8 cellular contexts compared by ENCODE assay signal in the genomic region with DNA sequence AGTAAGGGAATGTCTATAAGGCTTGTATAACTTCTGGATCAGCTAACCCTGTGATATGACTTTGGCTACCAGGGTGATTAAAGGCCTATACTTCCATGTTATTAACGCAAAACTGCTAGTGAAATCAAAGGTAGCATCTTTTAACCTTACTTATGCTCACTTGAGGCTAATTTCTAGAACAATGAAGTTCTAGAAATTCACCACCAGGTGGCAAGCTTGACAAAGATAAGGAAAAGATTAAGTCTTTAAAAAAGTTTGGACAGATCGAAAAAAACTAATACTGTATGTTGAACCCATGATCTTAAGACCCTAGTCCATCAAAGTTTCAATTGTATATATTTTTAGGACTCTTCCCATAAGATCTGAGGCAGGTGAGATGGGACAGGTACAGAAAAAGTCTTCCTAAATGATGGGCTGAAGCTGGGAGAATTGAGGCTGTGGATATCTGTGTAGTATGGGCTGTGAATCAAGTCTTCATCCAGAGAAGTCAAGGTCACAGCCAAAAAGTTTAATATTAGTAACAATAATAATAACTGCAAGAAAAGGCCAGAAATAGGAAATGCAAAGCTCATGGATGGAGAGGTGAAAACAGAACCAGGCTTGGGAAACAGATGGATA. TPM values are rescaled to one million over a fixed set of nuclear protein-coding genes. Genes with fewer than 3 reads are reported as not detected.
DNase-seq lines count a peak whose midpoint lies in the region; ATAC-seq and TF ChIP-seq lines count a peak whose summit lies in the region.

No MANE protein-coding gene starts in this region.

- H3K4me3 ChIP-seq in right atrium auricular region (no peak overlapping the region), right cardiac atrium (ENCODE audit: low read length) (no peak overlapping the region), brain microvascular endothelial cell (ENCODE audit: low read depth, low read length) (no peak overlapping the region), MG63 (no peak overlapping the region)

- ATAC-seq in right cardiac atrium (no peak), memory B cell (ENCODE audit: low read depth) (no peak), HG03378 (IDR thresholded peaks at IDR 0.05; ENCODE audit: unreplicated experiment) (no peak)

- peaks cover 0 to 4% of the 10 kb centered on the region in 2 donors for H3K4me1 ChIP-seq in right atrium auricular region
- peaks cover 1% of the 10 kb centered on the region for H3K4me1 ChIP-seq in right cardiac atrium (ENCODE audit: control insufficient read depth, insufficient read depth, low read length)

- peaks cover 15% of the 10 kb centered on the region for H3K4me1 Mint-ChIP-seq in memory B cell

- no peaks in the 10 kb centered on the region for H3K27me3 Mint-ChIP-seq in memory B cell

- 41% methylated on average over 2 of the region's 2 CpGs for WGBS in right cardiac atrium

- H3K9me3 ChIP-seq in right atrium auricular region: no peaks in the 10 kb centered on the region
- no peaks in the 10 kb centered on the region for H3K9me3 ChIP-seq in right cardiac atrium (ENCODE audit: control insufficient read depth, low read length)
- H3K9me3 ChIP-seq in MG63: no peaks in the 10 kb centered on the region

- H3K4me3 Mint-ChIP-seq in memory B cell: no peak overlapping the region

- no peaks in the 10 kb centered on the region for H3K9me3 Mint-ChIP-seq in memory B cell

- intact Hi-C loops in right cardiac atrium (cut with DNase I): no loop called here

- peak overlapping the region; percentile 16 for H3K27ac Mint-ChIP-seq in memory B cell

- H3K27me3 ChIP-seq in right atrium auricular region: no peaks in the 10 kb centered on the region
- no peaks in the 10 kb centered on the region for H3K27me3 ChIP-seq in right cardiac atrium (ENCODE audit: control insufficient read depth, insufficient read depth)
- no peaks in the 10 kb centered on the region for H3K27me3 ChIP-seq in brain microvascular endothelial cell (replicated peaks)
- no peaks in the 10 kb centered on the region for H3K27me3 ChIP-seq in MG63

- H3K36me3 ChIP-seq in right atrium auricular region: no peaks in the 10 kb centered on the region
- no peaks in the 10 kb centered on the region for H3K36me3 ChIP-seq in brain microvascular endothelial cell (replicated peaks)
- no peaks in the 10 kb centered on the region for H3K36me3 ChIP-seq in MG63

- H3K36me3 Mint-ChIP-seq in memory B cell: peaks cover 7% of the 10 kb centered on the region

- DNase-seq in right atrium auricular region (ENCODE audit: low spot score) (no peak), right cardiac atrium (no peak), NCI-H1048 (lab: John Stamatoyannopoulos, UW) (peak; percentile 16), brain microvascular endothelial cell (peak; percentile 41), memory B cell (ENCODE audit: low spot score in 2 of 2) (peak in 1 of 2 donors; percentile 17), MG63 (no peak), activated gamma-delta T cell treated with Interleukin-2 at 50 U/mL for 16 hours (no peak)

- TF ChIP-seq CTCF in right atrium auricular region (IDR thresholded peaks at IDR 0.05) (peak; percentile 26 to 68), brain microvascular endothelial cell (IDR thresholded peaks at IDR 0.05; ENCODE audit: low read depth, low read length, missing control alignments) (peak; percentile 42)

- in situ Hi-C loops in brain microvascular endothelial cell (cut with HindIII; ENCODE audit: low pct_ligation_motif_present, low sequenced_read_pairs): no loop called here

- H3K27ac ChIP-seq in right atrium auricular region (no peak overlapping the region), right cardiac atrium (ENCODE audit: low read length) (no peak overlapping the region), brain microvascular endothelial cell (no peak overlapping the region)

RNA-seq across cellular contexts. Expression of gene KYAT3, which starts 18.8 kb away (rescaled TPM):
- total RNA-seq in right atrium auricular region (1 to 10 TPM; 7.7 to 9.4 TPM), right cardiac atrium (10 to 100 TPM in 3 of 4 donors, 1 to 10 TPM in 1; 9.4 to 14.3 (median 11.5) TPM)
- polyA plus RNA-seq in right cardiac atrium: 9.6 TPM
- 5.8 and 5.9 TPM in 2 replicates for total RNA-seq in MG63 (2014; rRNA removed; shearing (Covaris generic); ENCODE audit: low replicate concordance)

RNA-seq across cellular contexts. Expression of gene RBMXL1, which starts 18.8 kb away (rescaled TPM):
- total RNA-seq in right atrium auricular region: 10 to 100 TPM; 11.0 to 11.3 TPM
- total RNA-seq in right cardiac atrium: 10 to 100 TPM; 11.1 to 16.6 (median 13.2) TPM
- polyA plus RNA-seq in right cardiac atrium: 3.5 TPM
- total RNA-seq in MG63 (2014; rRNA removed; shearing (Covaris generic); ENCODE audit: low replicate concordance): 8.0 and 11.9 TPM in 2 replicates

RNA-seq across cellular contexts. Expression of gene GBP3, which starts 49.0 kb away (rescaled TPM):
- total RNA-seq in right atrium auricular region (10 to 100 TPM in 1 of 2 donors, 1 to 10 TPM in 1; 5.8 to 10.4 TPM), right cardiac atrium (10 to 100 TPM in 1 of 4 donors, 1 to 10 TPM in 3; 7.4 to 10.3 (median 8.3) TPM)
- polyA plus RNA-seq in right cardiac atrium: 3.5 TPM
- 18.5 and 25.0 TPM in 2 replicates for total RNA-seq in MG63 (2014; rRNA removed; shearing (Covaris generic); ENCODE audit: low replicate concordance)

Comparison
In these comparisons a context has a peak if more than half of its experiments do, and no peak if none do; other contexts are left out.
1. DNase-seq: peak in NCI-H1048 (single experiment) and brain microvascular endothelial cell (single experiment); none in right atrium auricular region (single experiment), right cardiac atrium (0 of 3), MG63 (single experiment) and activated gamma-delta T cell treated with Interleukin-2 at 50 U/mL for 16 hours (single experiment).